In the genomic region with DNA sequence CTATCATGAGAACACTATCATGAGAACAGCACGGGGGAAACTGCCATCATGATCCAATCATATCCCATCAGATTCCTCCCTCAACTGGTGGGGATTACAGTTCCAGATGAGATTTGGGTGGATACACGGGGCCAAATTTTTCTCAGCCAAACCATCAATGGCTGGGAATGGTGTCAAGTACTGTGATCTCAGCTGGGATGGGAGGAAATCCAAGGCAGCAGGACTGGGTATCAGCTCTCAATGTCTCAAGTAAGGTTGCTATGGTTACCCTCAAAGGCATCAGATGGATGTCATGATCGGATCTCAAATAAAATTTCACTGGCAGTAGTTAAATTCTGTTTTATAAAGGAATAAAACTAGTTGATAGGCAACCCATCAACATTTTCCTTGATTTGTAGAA, we compare ENCODE assay signal across 18 cellular contexts.
"Had no signal": no experiment of that assay in that cellular context is flagged by ENCODE, and none has a peak within 500 bp of the region (broad histone marks: within the 10 kb centered on the region; RNA-seq: fewer than 3 reads in every experiment).

No MANE protein-coding gene starts in this region.

- H3K4me3 Mint-ChIP-seq: activated CD4-positive, alpha-beta T cell treated with anti-CD3 and anti-CD28 coated beads for 36 hours; activated naive CD4-positive, alpha-beta T cell treated with anti-CD3 and anti-CD28 coated beads for 36 hours; activated naive CD8-positive, alpha-beta T cell treated with anti-CD3 and anti-CD28 coated beads, Interleukin-2, amount 50 U/mL, for 24 hours; activated T-cell treated with anti-CD3 and anti-CD28 coated beads, Interleukin-2, amount 50 U/mL, for 72 hours; brain; natural killer cell treated with Interleukin-12 subunit alpha and Interleukin-12 subunit beta and Interleukin-15 and Interleukin-18, amount 100 ng/mL, for 72 hours had no signal

- H3K9me3 Mint-ChIP-seq: brain had no signal

- H3K36me3 ChIP-seq: right atrium auricular region, tibial artery had no signal

- ATAC-seq: activated CD4-positive, alpha-beta T cell treated with anti-CD3 and anti-CD28 coated beads for 36 hours; activated naive CD8-positive, alpha-beta T cell treated with anti-CD3 and anti-CD28 coated beads, Interleukin-2, amount 50 U/mL, for 24 hours; activated T-cell treated with anti-CD3 and anti-CD28 coated beads, Interleukin-2, amount 50 U/mL, for 72 hours; natural killer cell treated with Interleukin-12 subunit alpha and Interleukin-12 subunit beta and Interleukin-15 and Interleukin-18, amount 100 ng/mL, for 72 hours; psoas muscle; stimulated activated naive CD8-positive, alpha-beta T cell treated with anti-CD3 and anti-CD28 coated beads, Interleukin-15, Interleukin-2, amounts not matched to agents 100 U/mL and 50 U/mL, for 24 hours had no signal

- H3K27me3 ChIP-seq: right atrium auricular region, tibial artery had no signal

- H3K27me3 Mint-ChIP-seq: activated CD4-positive, alpha-beta T cell treated with anti-CD3 and anti-CD28 coated beads for 36 hours; activated naive CD8-positive, alpha-beta T cell treated with anti-CD3 and anti-CD28 coated beads, Interleukin-2, amount 50 U/mL, for 24 hours; brain; natural killer cell treated with Interleukin-12 subunit alpha and Interleukin-12 subunit beta and Interleukin-15 and Interleukin-18, amount 100 ng/mL, for 72 hours had no signal

- H3K36me3 Mint-ChIP-seq: brain had no signal

- H3K9me3 ChIP-seq: psoas muscle, right atrium auricular region, tibial artery had no signal

- H3K4me1 Mint-ChIP-seq: activated CD4-positive, alpha-beta T cell treated with anti-CD3 and anti-CD28 coated beads for 36 hours; activated naive CD8-positive, alpha-beta T cell treated with anti-CD3 and anti-CD28 coated beads, Interleukin-2, amount 50 U/mL, for 24 hours; brain had no signal

- H3K4me3 ChIP-seq: psoas muscle, right atrium auricular region, tibial artery had no signal

- DNase-seq: activated CD4-positive, alpha-beta T cell treated with anti-CD3 and anti-CD28 coated beads for 36 hours; activated CD4-positive, alpha-beta T cell treated with anti-CD3 and anti-CD28 coated beads, Interleukin-2, amount 50 U/mL, for 4 hours; activated effector memory CD4-positive, alpha-beta T cell treated with Interleukin-2 at 50 U/mL for 16 hours; activated naive CD4-positive, alpha-beta T cell treated with anti-CD3 and anti-CD28 coated beads for 36 hours; activated naive CD8-positive, alpha-beta T cell treated with anti-CD3 and anti-CD28 coated beads, Interleukin-2, amount 50 U/mL, for 24 hours; activated T-cell treated with anti-CD3 and anti-CD28 coated beads, Interleukin-2, amount 50 U/mL, for 72 hours; glutamatergic neuron; hippocampal formation; kidney glomerular epithelial cell; psoas muscle; stimulated activated CD4-positive, alpha-beta T cell treated with anti-CD3 and anti-CD28 coated beads, Interleukin-4, amount 100 ng/mL, for 24 hours; stimulated activated naive CD8-positive, alpha-beta T cell treated with anti-CD3 and anti-CD28 coated beads, Interleukin-15, Interleukin-2, amounts not matched to agents 100 U/mL and 50 U/mL, for 24 hours; substantia nigra; T-helper 1 cell had no signal
